ENCODE assay signal across 26 cellular contexts in the genomic region with DNA sequence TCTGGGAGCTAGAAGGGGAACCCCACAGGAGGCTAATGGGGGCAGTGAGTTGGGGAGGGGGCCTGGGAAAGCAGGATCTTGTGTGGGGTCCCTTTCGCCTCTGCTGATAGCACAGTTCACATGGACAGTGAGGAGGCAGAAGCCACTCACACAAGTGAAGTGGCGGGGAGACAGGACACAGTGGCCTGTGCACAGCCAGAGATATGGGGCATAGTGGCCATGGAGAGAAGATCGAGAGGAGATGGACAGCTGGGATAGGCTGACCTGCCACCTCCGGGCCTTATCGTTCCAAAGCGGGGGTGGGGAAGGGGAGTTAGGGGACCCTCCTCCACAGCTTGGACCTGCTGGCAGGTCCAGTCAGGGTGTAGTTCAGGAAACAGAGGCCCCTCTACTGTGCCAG.
"Had no signal": no experiment of that assay in that cellular context is flagged by ENCODE, and none has a peak within 500 bp of the region (broad histone marks: within the 10 kb centered on the region; RNA-seq: fewer than 3 reads in every experiment).

No MANE protein-coding gene starts in this region.

- H3K36me3 Mint-ChIP-seq: activated naive CD8-positive, alpha-beta T cell treated with anti-CD3 and anti-CD28 coated beads, Interleukin-2, amount 10 ng/mL, durations not matched to agents 7 days and 5 days; WTC11 had no signal

- H3K4me3 ChIP-seq: ascending aorta, esophagus muscularis mucosa, right lobe of liver, testis, transverse colon, uterus had no signal

- H3K4me3 Mint-ChIP-seq: activated CD4-positive, alpha-beta memory T cell treated with anti-CD3 and anti-CD28 coated beads, Interleukin-2, amount 10 ng/mL, durations not matched to agents 7 days and 5 days; activated CD4-positive, alpha-beta T cell treated with anti-CD3 and anti-CD28 coated beads, Interleukin-2, amount 10 ng/mL, durations not matched to agents 7 days and 5 days; activated naive CD4-positive, alpha-beta T cell treated with anti-CD3 and anti-CD28 coated beads for 36 hours; activated naive CD8-positive, alpha-beta T cell treated with anti-CD3 and anti-CD28 coated beads, Interleukin-2, amount 10 ng/mL, durations not matched to agents 7 days and 5 days; activated T-cell treated with anti-CD3 and anti-CD28 coated beads, Interleukin-2, amount 50 U/mL, for 72 hours; endodermal cell; nephron; T-helper 17 cell; WTC11 had no signal

- H3K9me3 Mint-ChIP-seq: activated CD4-positive, alpha-beta memory T cell treated with anti-CD3 and anti-CD28 coated beads, Interleukin-2, amount 10 ng/mL, durations not matched to agents 7 days and 5 days; activated CD4-positive, alpha-beta T cell treated with anti-CD3 and anti-CD28 coated beads, Interleukin-2, amount 10 ng/mL, durations not matched to agents 7 days and 5 days; activated naive CD4-positive, alpha-beta T cell treated with anti-CD3 and anti-CD28 coated beads for 36 hours; activated naive CD8-positive, alpha-beta T cell treated with anti-CD3 and anti-CD28 coated beads, Interleukin-2, amount 10 ng/mL, durations not matched to agents 7 days and 5 days; activated T-cell treated with anti-CD3 and anti-CD28 coated beads, Interleukin-2, amount 50 U/mL, for 72 hours; endodermal cell; nephron; WTC11 had no signal

- H3K27ac Mint-ChIP-seq: activated CD4-positive, alpha-beta memory T cell treated with anti-CD3 and anti-CD28 coated beads, Interleukin-2, amount 10 ng/mL, durations not matched to agents 7 days and 5 days; activated CD4-positive, alpha-beta T cell treated with anti-CD3 and anti-CD28 coated beads, Interleukin-2, amount 10 ng/mL, durations not matched to agents 7 days and 5 days; activated naive CD4-positive, alpha-beta T cell treated with anti-CD3 and anti-CD28 coated beads for 36 hours; activated naive CD8-positive, alpha-beta T cell treated with anti-CD3 and anti-CD28 coated beads, Interleukin-2, amount 10 ng/mL, durations not matched to agents 7 days and 5 days; activated T-cell treated with anti-CD3 and anti-CD28 coated beads, Interleukin-2, amount 50 U/mL, for 72 hours; endodermal cell; nephron; T-helper 17 cell; WTC11 had no signal

- H3K27me3 Mint-ChIP-seq: activated CD4-positive, alpha-beta memory T cell treated with anti-CD3 and anti-CD28 coated beads, Interleukin-2, amount 10 ng/mL, durations not matched to agents 7 days and 5 days had no signal

- DNase-seq: activated CD4-positive, alpha-beta memory T cell treated with anti-CD3 and anti-CD28 coated beads, Interleukin-2, amount 10 ng/mL, durations not matched to agents 7 days and 5 days; activated CD4-positive, alpha-beta T cell treated with anti-CD3 and anti-CD28 coated beads for 1 hour; activated CD4-positive, alpha-beta T cell treated with anti-CD3 and anti-CD28 coated beads, Interleukin-2, amount 10 ng/mL, durations not matched to agents 7 days and 5 days; activated effector memory CD4-positive, alpha-beta T cell treated with Interleukin-2 at 50 U/mL for 16 hours; activated naive CD4-positive, alpha-beta T cell treated with anti-CD3 and anti-CD28 coated beads for 36 hours; activated naive CD8-positive, alpha-beta T cell treated with anti-CD3 and anti-CD28 coated beads, Interleukin-2, amount 10 ng/mL, durations not matched to agents 7 days and 5 days; activated T-cell treated with anti-CD3 and anti-CD28 coated beads, Interleukin-2, amount 50 U/mL, for 72 hours; brain microvascular endothelial cell; central memory CD4-positive, alpha-beta T cell; endodermal cell; foreskin melanocyte; mammary epithelial cell; occipital lobe; stimulated activated CD4-positive, alpha-beta T cell treated with anti-CD3 and anti-CD28 coated beads, Interleukin-12 subunit alpha, Interleukin-12 subunit beta, amount 100 ng/mL, for 4 hours; stimulated activated CD4-positive, alpha-beta T cell treated with anti-CD3 and anti-CD28 coated beads, Interleukin-4, amount 100 ng/mL, for 1 hour; stimulated activated naive CD8-positive, alpha-beta T cell treated with anti-CD3 and anti-CD28 coated beads, Interleukin-15, Interleukin-2, amounts not matched to agents 100 U/mL and 50 U/mL, for 24 hours; T-helper 17 cell; T1000; testis; transverse colon; uterus had no signal

- H3K9me3 ChIP-seq: ascending aorta, esophagus muscularis mucosa, right lobe of liver, testis, transverse colon, uterus had no signal

- ATAC-seq: activated T-cell treated with anti-CD3 and anti-CD28 coated beads, Interleukin-2, amount 50 U/mL, for 72 hours; stimulated activated naive CD8-positive, alpha-beta T cell treated with anti-CD3 and anti-CD28 coated beads, Interleukin-15, Interleukin-2, amounts not matched to agents 100 U/mL and 50 U/mL, for 24 hours; T-helper 17 cell; WTC11 had no signal

- H3K27ac ChIP-seq: ascending aorta, brain microvascular endothelial cell, esophagus muscularis mucosa, right lobe of liver, testis, transverse colon, uterus had no signal

- H3K4me1 ChIP-seq: right lobe of liver, testis, uterus had no signal

- H3K36me3 ChIP-seq: ascending aorta, brain microvascular endothelial cell, esophagus muscularis mucosa, right lobe of liver, transverse colon, uterus had no signal

- H3K27me3 ChIP-seq: ascending aorta, right lobe of liver, testis, transverse colon, uterus had no signal
